22 cellular contexts compared by ENCODE assay signal in genomic region chr18:49013961-49014604, GRCh38.
DNase-seq lines count a peak whose midpoint lies in the region; ATAC-seq and TF ChIP-seq lines count a peak whose summit lies in the region.
"Had no signal": no experiment of that assay in that cellular context is flagged by ENCODE, and none has a peak within 500 bp of the region (broad histone marks: within the 10 kb centered on the region; RNA-seq: fewer than 3 reads in every experiment).

No MANE protein-coding gene starts in this region.

- no peak for ATAC-seq in natural killer cell
- no peak for ATAC-seq in GM21526 (IDR thresholded peaks at IDR 0.05; ENCODE audit: low FRiP score, unreplicated experiment)
- ATAC-seq: HepG2, pancreas had no signal

- no peak for TF ChIP-seq CTCF in CD14-positive monocyte (IDR thresholded peaks at IDR 0.05)
- TF ChIP-seq CTCF in colonic mucosa (IDR thresholded peaks at IDR 0.05) = no peak
- no peak for TF ChIP-seq CTCF in natural killer cell (IDR thresholded peaks at IDR 0.05)

- H3K36me3 ChIP-seq in H7 (replicated peaks; ENCODE audit: control insufficient read depth, insufficient read depth, low read length) (no peaks in the 10 kb centered on the region), colonic mucosa (no peaks in the 10 kb centered on the region)
- H3K36me3 ChIP-seq: MG63, pancreas had no signal

- H3K27ac Mint-ChIP-seq in CD14-positive monocyte (peak overlapping the region in 1 of 7 donors; percentile 32), natural killer cell (no peak overlapping the region)

- H3K9me3 ChIP-seq in colonic mucosa = no peaks in the 10 kb centered on the region
- H3K9me3 ChIP-seq: MG63, pancreas, testis had no signal

- intact Hi-C loops in CD14-positive monocyte (cut with micrococcal nuclease) (no loop called here), colonic mucosa (cut with DNase I) (no loop called here), natural killer cell (cut with micrococcal nuclease) (no loop called here)

- H3K27me3 Mint-ChIP-seq in CD14-positive monocyte (ENCODE audit: low read depth in 3 of 3) (peaks cover 0 to 2% (median 2%) of the 10 kb centered on the region in 3 donors), natural killer cell (ENCODE audit: low read depth in 2 of 2) (no peaks in the 10 kb centered on the region)

- H3K27me3 ChIP-seq in H7 (ENCODE audit: control insufficient read depth, insufficient read depth, low read length) (no peaks in the 10 kb centered on the region), colonic mucosa (no peaks in the 10 kb centered on the region)
- H3K27me3 ChIP-seq: MG63, pancreas, testis had no signal

- peaks cover 7% of the 10 kb centered on the region for H3K4me1 Mint-ChIP-seq in CD14-positive monocyte
- H3K4me1 Mint-ChIP-seq in natural killer cell = no peaks in the 10 kb centered on the region

- H3K36me3 Mint-ChIP-seq in CD14-positive monocyte (no peaks in the 10 kb centered on the region), natural killer cell (no peaks in the 10 kb centered on the region)

- peaks cover 0 to 2% (median 0%) of the 10 kb centered on the region in 7 donors for H3K9me3 Mint-ChIP-seq in CD14-positive monocyte
- H3K9me3 Mint-ChIP-seq in natural killer cell = no peaks in the 10 kb centered on the region

- H3K4me3 Mint-ChIP-seq in CD14-positive monocyte (no peak overlapping the region), natural killer cell (no peak overlapping the region)

- DNase-seq in CD14-positive monocyte (ENCODE audit: low spot score) (peak; percentile 32), H7 (peak; percentile 22), colonic mucosa (peak; percentile 15), natural killer cell (peak; percentile 9), NCI-H1417 (lab: John Stamatoyannopoulos, UW) (no peak), NCI-H1105 treated with DMSO at 0.1 percent for 48 hours (lab: John Stamatoyannopoulos, UW) (no peak)
- DNase-seq in stimulated activated CD4-positive, alpha-beta T cell treated with anti-CD3 and anti-CD28 coated beads, Interleukin-4, amount 100 ng/mL, for 1 hour = no peak
- DNase-seq: activated CD4-positive, alpha-beta T cell treated with anti-CD3 and anti-CD28 coated beads for 4 hours; AML-193; central memory CD4-positive, alpha-beta T cell; GDM1; hypothalamus; MG63; NCI-H187 treated with DMSO at 0.1 percent for 48 hours; NCI-H510A; SIG-M5; stimulated activated CD4-positive, alpha-beta T cell treated with anti-CD3 and anti-CD28 coated beads, Interleukin-4, amount 100 ng/mL, for 24 hours; testis had no signal

- H3K9ac ChIP-seq in colonic mucosa (ENCODE audit: low read depth in 2 of 2, low read length in 2 of 2) = no peak overlapping the region

- no peaks in the 10 kb centered on the region for H3K4me1 ChIP-seq in colonic mucosa
- H3K4me1 ChIP-seq: pancreas, testis had no signal

- H3K27ac ChIP-seq in colonic mucosa = no peak overlapping the region
- H3K27ac ChIP-seq: pancreas, testis had no signal

- no peak overlapping the region for H3K4me3 ChIP-seq in H7 (ENCODE audit: insufficient read depth, low read depth, low read length)
- no peak overlapping the region for H3K4me3 ChIP-seq in colonic mucosa
- H3K4me3 ChIP-seq: GM12878, MG63, pancreas, testis had no signal

Comparison
In these comparisons a context has a peak if more than half of its experiments do, and no peak if none do; other contexts are left out.
1. DNase-seq: peak in CD14-positive monocyte (single experiment), H7 (single experiment), colonic mucosa (single experiment) and natural killer cell (single experiment); none in NCI-H1417 (0 of 3), stimulated activated CD4-positive, alpha-beta T cell treated with anti-CD3 and anti-CD28 coated beads, Interleukin-4, amount 100 ng/mL, for 1 hour (single experiment) and NCI-H1105 treated with DMSO at 0.1 percent for 48 hours (single experiment).